ENCODE assay signal across 21 cellular contexts in the genomic region with DNA sequence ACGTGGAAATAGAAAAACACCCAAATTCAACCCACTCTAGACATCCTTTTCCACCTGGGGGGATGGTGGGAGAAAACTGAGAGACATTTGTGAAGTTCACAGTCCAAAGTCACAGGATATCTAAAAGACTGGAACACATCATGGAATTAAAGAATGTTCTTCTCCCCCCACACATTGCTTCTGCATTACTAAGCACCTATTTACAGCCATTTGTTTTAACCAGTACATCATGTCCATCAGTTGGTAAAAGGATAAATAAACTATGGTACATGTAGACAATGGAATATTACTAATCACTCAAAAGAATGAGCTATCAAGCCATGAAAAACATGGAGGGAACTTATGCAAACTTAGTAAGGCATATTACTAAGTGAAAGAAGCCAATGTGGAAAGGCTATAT.
"Had no signal": no experiment of that assay in that cellular context is flagged by ENCODE, and none has a peak within 500 bp of the region (broad histone marks: within the 10 kb centered on the region; RNA-seq: fewer than 3 reads in every experiment).

No MANE protein-coding gene starts in this region.

- H3K27ac ChIP-seq: ascending aorta, epithelial cell of prostate, right lobe of liver, stomach, suprapubic skin, tibial nerve, WERI-Rb-1 had no signal

- H3K36me3 ChIP-seq: ascending aorta, right lobe of liver, stomach, suprapubic skin, tibial nerve, WERI-Rb-1 had no signal

- H3K4me3 ChIP-seq: ascending aorta, mucosa of descending colon, right lobe of liver, stomach, suprapubic skin, tibial nerve had no signal

- ATAC-seq: activated CD8-positive, alpha-beta T cell treated with anti-CD3 and anti-CD28 coated beads, Interleukin-2, amount 10 ng/mL, durations not matched to agents 7 days and 5 days; left cardiac atrium; mucosa of descending colon; right lobe of liver; stimulated activated memory B cell treated with anti-CD40 and anti-IgM and Interleukin-4, amounts not matched to agents 10 μg/mL and 1 μg/mL and 100 μg/mL, for 72 hours had no signal

- FAIRE-seq: frontal cortex, islet of Langerhans, small intestine had no signal

- DNase-seq: activated CD4-positive, alpha-beta T cell treated with anti-CD3 and anti-CD28 coated beads, Interleukin-2, amount 50 U/mL, for 1 hour; activated CD4-positive, CD25-positive, alpha-beta regulatory T cell treated with anti-CD3 and anti-CD28 coated beads, Interleukin-2, amount 50 U/mL, for 72 hours; activated CD8-positive, alpha-beta T cell treated with anti-CD3 and anti-CD28 coated beads, Interleukin-2, amount 10 ng/mL, durations not matched to agents 7 days and 5 days; activated gamma-delta T cell treated with Interleukin-2 at 50 U/mL for 16 hours; hippocampal formation; left cardiac atrium; mesendoderm; mucosa of descending colon; nephron progenitor cell; right lobe of liver; small intestine; stomach; T-helper 2 cell; WERI-Rb-1 had no signal

- H3K9me3 ChIP-seq: ascending aorta, mucosa of descending colon, right lobe of liver, stomach, suprapubic skin, tibial nerve had no signal

- H3K27me3 ChIP-seq: ascending aorta, right lobe of liver, stomach, suprapubic skin, tibial nerve had no signal

- H3K4me1 ChIP-seq: ascending aorta, right lobe of liver, stomach, suprapubic skin, tibial nerve had no signal
